In genomic region chr11:1876361-1877063, GRCh38 we compare ENCODE assay signal across 6 cellular contexts. TPM values are rescaled to one million over a fixed set of nuclear protein-coding genes. Genes with fewer than 3 reads are reported as not detected.
DNase-seq lines count a peak whose midpoint lies in the region; ATAC-seq and TF ChIP-seq lines count a peak whose summit lies in the region.

No MANE protein-coding gene starts in this region.

- peaks cover 15% of the 10 kb centered on the region for H3K4me1 ChIP-seq in rectal smooth muscle tissue (ENCODE audit: control insufficient read depth, insufficient read depth, low read length)

- peak overlapping the region; percentile 31 for H3K4me3 Mint-ChIP-seq in chondrocyte (ENCODE audit: unreplicated experiment)

- H3K9me3 Mint-ChIP-seq in chondrocyte (ENCODE audit: low read depth), result no peaks in the 10 kb centered on the region

- peaks cover 4% of the 10 kb centered on the region for H3K27me3 ChIP-seq in rectal smooth muscle tissue (ENCODE audit: control insufficient read depth, insufficient read depth, low read length)

- peak overlapping the region; percentile 46 for H3K4me3 ChIP-seq in rectal smooth muscle tissue (ENCODE audit: low read length)

- H3K36me3 ChIP-seq in rectal smooth muscle tissue (ENCODE audit: control insufficient read depth, insufficient read depth, low read length), result no peaks in the 10 kb centered on the region

- no peaks in the 10 kb centered on the region for H3K36me3 Mint-ChIP-seq in chondrocyte (ENCODE audit: low read depth)

- peak; percentile 83 for TF ChIP-seq CTCF in chondrocyte (IDR thresholded peaks at IDR 0.05)

- no peak overlapping the region for H3K9ac ChIP-seq in rectal smooth muscle tissue (ENCODE audit: low read length)

- DNase-seq in NCI-H345 (lab: John Stamatoyannopoulos, UW), result peak; percentile 20
- no peak for DNase-seq in NCI-H345 treated with DMSO at 0.1 percent for 48 hours (lab: John Stamatoyannopoulos, UW; ENCODE audit: unreplicated experiment)
- DNase-seq in chondrocyte (ENCODE audit: low spot score), result peak; percentile 96
- DNase-seq in cerebellum (ENCODE audit: low spot score), result no peak

- peak overlapping the region; percentile 15 for H3K27ac ChIP-seq in rectal smooth muscle tissue (ENCODE audit: low read depth, low read length)

- H3K27ac Mint-ChIP-seq in chondrocyte (ENCODE audit: unreplicated experiment), result peak overlapping the region; percentile 87

- no peaks in the 10 kb centered on the region for H3K27me3 Mint-ChIP-seq in chondrocyte (ENCODE audit: low read depth)

- no peak for ATAC-seq in HG03520 (IDR thresholded peaks at IDR 0.05; ENCODE audit: unreplicated experiment)

- peaks cover 49% of the 10 kb centered on the region for H3K4me1 Mint-ChIP-seq in chondrocyte (ENCODE audit: low read depth)

RNA-seq across cellular contexts. Expression of gene PRR33, which starts 15.2 kb away (rescaled TPM):
- total RNA-seq in chondrocyte, result not detected in 3 replicates
- total RNA-seq in cerebellum, result not detected

RNA-seq across cellular contexts. Expression of gene LSP1, which starts 23.6 kb away (rescaled TPM):
- total RNA-seq in chondrocyte, result 7.2 to 27.5 TPM (median 7.4 TPM) in 3 replicates
- 0.82 TPM for total RNA-seq in cerebellum

RNA-seq across cellular contexts. Expression of gene TNNI2, which starts 37.7 kb away (rescaled TPM):
- total RNA-seq in chondrocyte (1.3 to 3.2 TPM (median 1.4 TPM) in 3 replicates), cerebellum (not detected)

RNA-seq across cellular contexts. Expression of gene SYT8, which starts 41.7 kb away (rescaled TPM):
- 7.1 to 20.4 TPM (median 7.3 TPM) in 3 replicates for total RNA-seq in chondrocyte
- total RNA-seq in cerebellum, result not detected

RNA-seq across cellular contexts. Expression of gene TNNT3, which starts 43.0 kb away (rescaled TPM):
- total RNA-seq in chondrocyte (0.51 to 1.3 TPM in 2 of 3 replicates, not detected in the other), cerebellum (0.64 TPM)

Comparison
In these comparisons a context has a peak if more than half of its experiments do, and no peak if none do; other contexts are left out.
1. DNase-seq: peak in NCI-H345 (single experiment) and chondrocyte (single experiment); none in NCI-H345 treated with DMSO at 0.1 percent for 48 hours (single experiment) and cerebellum (single experiment).